ENCODE assay signal across 29 cellular contexts in genomic region chr20:33767739-33768138, GRCh38. TPM values are rescaled to one million over a fixed set of nuclear protein-coding genes. Genes with fewer than 3 reads are reported as not detected.
DNase-seq lines count a peak whose midpoint lies in the region; ATAC-seq, FAIRE-seq and TF ChIP-seq lines count a peak whose summit lies in the region.
"Had no signal": no experiment of that assay in that cellular context is flagged by ENCODE, and none has a peak within 500 bp of the region (broad histone marks: within the 10 kb centered on the region; RNA-seq: fewer than 3 reads in every experiment).

No MANE protein-coding gene starts in this region.

- H4K20me1 ChIP-seq in K562 (replicated peaks; ENCODE audit: control insufficient read depth, insufficient read depth, low read length): no peaks in the 10 kb centered on the region
- H4K20me1 ChIP-seq: BLaER1; BLaER1 treated with 17β-estradiol and CSF1 and Interleukin-3, amounts not matched to agents 10 nM and 100 nM had no signal

- no peak for TF ChIP-seq RAD21 in K562 (CRISPR knock-in tag; conservative IDR thresholded peaks at IDR 0.05 in 1 of 2, IDR thresholded peaks at IDR 0.05 in 1 of 2)

- H2AFZ ChIP-seq in K562 (ENCODE audit: low read depth, low read length): no peak overlapping the region

- H3K36me3 ChIP-seq in K562 (ENCODE audit: control insufficient read depth, insufficient read depth, low read length): no peaks in the 10 kb centered on the region
- H3K36me3 ChIP-seq: BE2C had no signal

- POLR2A ChIA-PET in K562 (lab: Yijun Ruan, JAX): no interaction called here

- CTCF ChIA-PET in K562 (lab: Yijun Ruan, JAX; ENCODE audit: low intra/inter-chr PET ratio): no interaction called here

- no peaks in the 10 kb centered on the region for H3K27me3 ChIP-seq in K562 (ENCODE audit: control insufficient read depth in 2 of 2, insufficient read depth in 2 of 2, low read length in 2 of 2)
- H3K27me3 ChIP-seq: BE2C; BLaER1; BLaER1 treated with 17β-estradiol and CSF1 and Interleukin-3, amounts not matched to agents 10 nM and 100 nM had no signal

- H3K9ac ChIP-seq in K562 (ENCODE audit: insufficient read depth in 1 of 2, low read depth in 2 of 2, low read length in 2 of 2): no peak overlapping the region
- H3K9ac ChIP-seq: BLaER1; BLaER1 treated with 17β-estradiol and CSF1 and Interleukin-3, amounts not matched to agents 10 nM and 100 nM had no signal

- DNase-seq in K562 (ENCODE audit: extremely low read depth in 1 of 4, low spot score in 3 of 4): no peak
- DNase-seq: 8988T; ACHN; AML-193; BE2C; C1 segment of cervical spinal cord; Caco-2; Calu3; CD4-positive, alpha-beta memory T cell; CD4-positive, alpha-beta T cell; CD4-positive, CD25-positive, alpha-beta regulatory T cell; CD8-positive, alpha-beta memory T cell; CD8-positive, alpha-beta T cell; COR-L47; DMS 273 treated with DMSO at 0.1 percent for 48 hours; DMS153; DMS53; DMS79; DMS79 treated with DMSO at 0.1 percent for 48 hours; DND-41; EL had no signal

- no peak overlapping the region for H3K4me3 ChIP-seq in K562
- H3K4me3 ChIP-seq: A549; BLaER1; BLaER1 treated with 17β-estradiol and CSF1 and Interleukin-3, amounts not matched to agents 10 nM and 100 nM had no signal

- no peaks in the 10 kb centered on the region for H3K79me2 ChIP-seq in K562 (ENCODE audit: control insufficient read depth, insufficient read depth, low read length)

- intact Hi-C loops in K562 (cut with micrococcal nuclease): no loop called here

- ATAC-seq in K562 (no peak), GM18498 (IDR thresholded peaks at IDR 0.05; ENCODE audit: unreplicated experiment) (no peak)
- ATAC-seq: A549; CD8-positive, alpha-beta T cell had no signal

- H3K4me1 ChIP-seq in K562 (replicated peaks in 1 of 2; ENCODE audit: control insufficient read depth in 2 of 2, insufficient read depth in 2 of 2, low read length in 2 of 2): peaks cover 8 to 10% of the 10 kb centered on the region in 2 experiments; a peak in 4 of 5 replicates
- H3K4me1 ChIP-seq: A549, Caco-2 had no signal

- no peak for FAIRE-seq in K562 (lab: Jason Lieb, UNC)
- FAIRE-seq: A204.1, A549, D721Med had no signal

- H3K9me3 ChIP-seq in K562 (replicated peaks; ENCODE audit: control insufficient read depth, insufficient read depth, low read depth, low read length): no peaks in the 10 kb centered on the region
- H3K9me3 ChIP-seq: A549; BE2C; BLaER1; BLaER1 treated with 17β-estradiol and CSF1 and Interleukin-3, amounts not matched to agents 10 nM and 100 nM had no signal

- H3K27ac ChIP-seq in K562 (ENCODE audit: extremely low read depth, low read depth, low read length): no peak overlapping the region
- H3K27ac ChIP-seq: 22Rv1; A549; BLaER1; BLaER1 treated with 17β-estradiol and CSF1 and Interleukin-3, amounts not matched to agents 10 nM and 100 nM; C4-2B had no signal

- no peaks in the 10 kb centered on the region for H3K9me1 ChIP-seq in K562 (ENCODE audit: control insufficient read depth, insufficient read depth, low read length)

- H3K4me2 ChIP-seq in K562 (ENCODE audit: insufficient read depth, low read length): no peak overlapping the region
- H3K4me2 ChIP-seq: A549; BLaER1; BLaER1 treated with 17β-estradiol and CSF1 and Interleukin-3, amounts not matched to agents 10 nM and 100 nM had no signal

- TF ChIP-seq POLR2A in K562 (conservative IDR thresholded peaks at IDR 0.05): no peak

- in situ Hi-C loops in K562 (cut with MboI): no loop called here

- TF ChIP-seq EP300 in K562 (IDR thresholded peaks at IDR 0.05; ENCODE audit: low read length): no peak

- TF ChIP-seq CTCF in K562 (IDR thresholded peaks at IDR 0.05 in 2 of 3, conservative IDR thresholded peaks at IDR 0.05 in 1 of 3; ENCODE audit: insufficient read depth in 2 of 3, low read depth in 1 of 3, low read length in 3 of 3): no peak

- 54% methylated on average over 2 of the region's 2 CpGs for WGBS in K562 (ENCODE audit: insufficient coverage, low coverage, missing lambda C conversion rate)

- no TSS peak for BruUV-seq in K562 (replicated peaks; lab: Mats Ljungman, UMichigan)

TF ChIP-seq in K562, 482 proteins besides CTCF, POLR2A, EP300 and RAD21:
- TF ChIP-seq CCAR2 (IDR thresholded peaks at IDR 0.05; ENCODE audit: low read depth, low read length) (no peak), RBM25 (IDR thresholded peaks at IDR 0.05; ENCODE audit: low read depth, low read length, severe bottlenecking) (peak; percentile 93)
TF ChIP-seq in K562: peak in this region for 1.

RNA-seq across cellular contexts. Expression of gene ZNF341, which starts 35.9 kb away (rescaled TPM):
- total RNA-seq in K562 (2011; cell fraction: chromatin; rRNA removed; ENCODE audit: low replicate concordance): 6.0 and 8.6 TPM in 2 replicates
- 5.0 and 5.2 TPM in 2 replicates for total RNA-seq in K562 (2011; cell fraction: nucleolus; rRNA removed)
- total RNA-seq in K562 (2011; cell fraction: nucleoplasm; rRNA removed): 5.1 and 6.3 TPM in 2 replicates
- total RNA-seq in K562 (2014; rRNA removed): 1.6 and 2.6 TPM in 2 replicates
- 0.41 and 0.76 TPM in 2 replicates for total RNA-seq in K562 (2014; rRNA removed; fragmentation: Illumina TruSeq; extraction: Trizol)
- total RNA-seq in K562 (2015; rRNA removed; fragmentation: Illumina TruSeq; extraction: Trizol): 1.0 TPM in 2 replicates
- total RNA-seq in K562 (2021): 2.6 and 2.8 TPM in 2 replicates
- polyA plus RNA-seq in K562 (2011; rRNA removed): 0.89 and 1.8 TPM in 2 replicates
- 1.2 and 2.3 TPM in 2 replicates for polyA plus RNA-seq in K562 (2011; cell fraction: cytosol; rRNA removed)
- polyA plus RNA-seq in K562 (2011; cell fraction: nucleus; rRNA removed): 2.3 and 5.1 TPM in 2 replicates
- polyA plus RNA-seq in K562 (2012): 2.3 and 2.4 TPM in 2 replicates
- polyA plus RNA-seq in K562 (2014; fragmentation: Illumina TruSeq; extraction: Trizol): 2.3 TPM in 2 replicates
- under 1 TPM; 0.08 to 0.10 TPM for polyA plus RNA-seq in K562 (2014; fragmentation: Nextera tagmentation; extraction: Ambion mirVana)
- polyA plus RNA-seq in K562 (2014; rRNA removed): 2.0 and 2.2 TPM in 2 replicates
- polyA minus RNA-seq in K562 (2011; rRNA and poly(A)+ RNA removed): 0.90 and 1.3 TPM in 2 replicates
- polyA minus RNA-seq in K562 (2011; cell fraction: cytosol; rRNA and poly(A)+ RNA removed): 1.6 and 1.9 TPM in 2 replicates
- polyA minus RNA-seq in K562 (2011; cell fraction: nucleus; rRNA and poly(A)+ RNA removed): 1.1 and 1.6 TPM in 2 replicates

RNA-seq across cellular contexts. Expression of gene CHMP4B, which starts 43.4 kb away (rescaled TPM):
- 6.2 and 7.5 TPM in 2 replicates for total RNA-seq in K562 (2011; cell fraction: chromatin; rRNA removed; ENCODE audit: low replicate concordance)
- total RNA-seq in K562 (2011; cell fraction: nucleolus; rRNA removed): 5.7 TPM in 2 replicates
- 7.3 and 9.1 TPM in 2 replicates for total RNA-seq in K562 (2011; cell fraction: nucleoplasm; rRNA removed)
- total RNA-seq in K562 (2014; rRNA removed) (35.4 and 39.2 TPM in 2 replicates), K562 (2014; rRNA removed; fragmentation: Illumina TruSeq; extraction: Trizol) (18.6 and 18.8 TPM in 2 replicates), K562 (2015; rRNA removed; fragmentation: Illumina TruSeq; extraction: Trizol) (30.4 and 30.8 TPM in 2 replicates), K562 (2021) (43.9 and 45.1 TPM in 2 replicates)
- polyA plus RNA-seq in K562 (2011; rRNA removed) (25.2 and 31.8 TPM in 2 replicates), K562 (2014; fragmentation: Illumina TruSeq; extraction: Trizol) (55.9 and 61.8 TPM in 2 replicates), K562 (2014; fragmentation: Nextera tagmentation; extraction: Ambion mirVana) (1 to 10 TPM; 1.8 to 2.5 TPM), K562 (2014; rRNA removed) (51.9 and 64.7 TPM in 2 replicates)
- polyA plus RNA-seq in K562 (2011; cell fraction: cytosol; rRNA removed): 21.4 and 26.5 TPM in 2 replicates
- polyA plus RNA-seq in K562 (2011; cell fraction: nucleus; rRNA removed): 8.8 and 10.6 TPM in 2 replicates
- 58.9 and 64.6 TPM in 2 replicates for polyA plus RNA-seq in K562 (2012)
- 10.0 and 11.8 TPM in 2 replicates for polyA minus RNA-seq in K562 (2011; rRNA and poly(A)+ RNA removed)
- 13.6 and 16.1 TPM in 2 replicates for polyA minus RNA-seq in K562 (2011; cell fraction: cytosol; rRNA and poly(A)+ RNA removed)
- 2.7 and 4.3 TPM in 2 replicates for polyA minus RNA-seq in K562 (2011; cell fraction: nucleus; rRNA and poly(A)+ RNA removed)

RNA-seq across cellular contexts. Expression of gene PXMP4, which starts 47.6 kb away (rescaled TPM):
- 5.6 and 15.2 TPM in 2 replicates for total RNA-seq in K562 (2011; cell fraction: chromatin; rRNA removed; ENCODE audit: low replicate concordance)
- total RNA-seq in K562 (2011; cell fraction: nucleolus; rRNA removed): 8.7 and 9.8 TPM in 2 replicates
- 9.0 and 12.0 TPM in 2 replicates for total RNA-seq in K562 (2011; cell fraction: nucleoplasm; rRNA removed)
- total RNA-seq in K562 (2014; rRNA removed) (5.6 and 9.1 TPM in 2 replicates), K562 (2014; rRNA removed; fragmentation: Illumina TruSeq; extraction: Trizol) (3.6 and 4.8 TPM in 2 replicates), K562 (2015; rRNA removed; fragmentation: Illumina TruSeq; extraction: Trizol) (4.4 and 6.7 TPM in 2 replicates), K562 (2021) (11.4 and 12.6 TPM in 2 replicates)
- polyA plus RNA-seq in K562 (2011; rRNA removed) (6.7 and 7.3 TPM in 2 replicates), K562 (2014; fragmentation: Illumina TruSeq; extraction: Trizol) (9.8 and 10.4 TPM in 2 replicates), K562 (2014; fragmentation: Nextera tagmentation; extraction: Ambion mirVana) (10 to 100 TPM; 24.4 to 29.1 TPM), K562 (2014; rRNA removed) (5.7 and 6.8 TPM in 2 replicates)
- 12.4 and 17.3 TPM in 2 replicates for polyA plus RNA-seq in K562 (2011; cell fraction: cytosol; rRNA removed)
- polyA plus RNA-seq in K562 (2011; cell fraction: nucleus; rRNA removed): 10.1 and 11.6 TPM in 2 replicates
- polyA plus RNA-seq in K562 (2012): 9.3 and 12.6 TPM in 2 replicates
- 4.0 and 5.7 TPM in 2 replicates for polyA minus RNA-seq in K562 (2011; rRNA and poly(A)+ RNA removed)
- 6.6 and 7.5 TPM in 2 replicates for polyA minus RNA-seq in K562 (2011; cell fraction: cytosol; rRNA and poly(A)+ RNA removed)
- 3.0 TPM in 2 replicates for polyA minus RNA-seq in K562 (2011; cell fraction: nucleus; rRNA and poly(A)+ RNA removed)
